Comparison of ENCODE assay signal across 9 cellular contexts in genomic region chr15:40506964-40507571, GRCh38. TPM values are rescaled to one million over a fixed set of nuclear protein-coding genes. Genes with fewer than 3 reads are reported as not detected.
DNase-seq lines count a peak whose midpoint lies in the region; ATAC-seq and TF ChIP-seq lines count a peak whose summit lies in the region.
"Had no signal": no experiment of that assay in that cellular context is flagged by ENCODE, and none has a peak within 500 bp of the region (broad histone marks: within the 10 kb centered on the region; RNA-seq: fewer than 3 reads in every experiment).

No MANE protein-coding gene starts in this region.

- TF ChIP-seq CTCF in NB4 (IDR thresholded peaks at IDR 0.05; ENCODE audit: low read depth, low read length) (peak; percentile 72), vagina (IDR thresholded peaks at IDR 0.05) (peak; percentile 2 to 84 (median 43))

- no peak overlapping the region for H3K4me3 ChIP-seq in NB4 (ENCODE audit: low read depth, low read length)
- peak overlapping the region; percentile 6 for H3K4me3 ChIP-seq in right cardiac atrium (ENCODE audit: low read length)
- H3K4me3 ChIP-seq in vagina, result peak overlapping the region; percentile 34 to 40

- H3K27ac ChIP-seq in right cardiac atrium (ENCODE audit: low read length) (no peak overlapping the region), vagina (peak overlapping the region; percentile 22)
- H3K27ac ChIP-seq: C4-2B had no signal

- H3K4me3 Mint-ChIP-seq in T-helper 2 cell treated with Interferon-gamma antibody and Interleukin-4, amounts not matched to agents 5 μg/mL and 100 μg/mL, for 36 hours, result peak overlapping the region; percentile 37

- no peaks in the 10 kb centered on the region for H3K36me3 ChIP-seq in vagina

- TF ChIP-seq POLR2A in NB4 (IDR thresholded peaks at IDR 0.05; ENCODE audit: extremely low read depth, insufficient read length) (no peak), vagina (IDR thresholded peaks at IDR 0.05) (no peak)

- no peaks in the 10 kb centered on the region for H3K36me3 Mint-ChIP-seq in T-helper 2 cell treated with Interferon-gamma antibody and Interleukin-4, amounts not matched to agents 5 μg/mL and 100 μg/mL, for 36 hours (ENCODE audit: low read depth)

- H3K4me1 ChIP-seq in right cardiac atrium (ENCODE audit: control insufficient read depth, insufficient read depth, low read length) (no peaks in the 10 kb centered on the region), vagina (peaks cover 28% of the 10 kb centered on the region)

- H3K27me3 ChIP-seq in right cardiac atrium (ENCODE audit: control insufficient read depth, insufficient read depth) (no peaks in the 10 kb centered on the region), vagina (no peaks in the 10 kb centered on the region)

- DNase-seq in NCI-H1436 (lab: John Stamatoyannopoulos, UW) (peak; percentile 63), NCI-H1436 treated with DMSO at 0.1 percent for 48 hours (lab: John Stamatoyannopoulos, UW) (no peak), NB4 (ENCODE audit: low read depth) (peak; percentile 84), amygdala (lab: John Stamatoyannopoulos, UW) (peak in 50 of 56 donors; percentile 5 to 74 (median 40)), right cardiac atrium (peak; percentile 78 to 92 (median 92)), renal cortical epithelial cell (ENCODE audit: low read depth) (peak; percentile 40), vagina (ENCODE audit: extremely low spot score in 2 of 2) (no peak)
- peak; percentile 58 for DNase-seq in T-helper 2 cell treated with Interferon-gamma antibody and Interleukin-4, amounts not matched to agents 5 μg/mL and 100 μg/mL, for 36 hours (ENCODE audit: low spot score)

- peaks cover 17% of the 10 kb centered on the region for H3K4me1 Mint-ChIP-seq in T-helper 2 cell treated with Interferon-gamma antibody and Interleukin-4, amounts not matched to agents 5 μg/mL and 100 μg/mL, for 36 hours (ENCODE audit: low read depth)

- no peaks in the 10 kb centered on the region for H3K9me3 Mint-ChIP-seq in T-helper 2 cell treated with Interferon-gamma antibody and Interleukin-4, amounts not matched to agents 5 μg/mL and 100 μg/mL, for 36 hours

- peaks cover 70% of the 10 kb centered on the region for H3K27me3 Mint-ChIP-seq in T-helper 2 cell treated with Interferon-gamma antibody and Interleukin-4, amounts not matched to agents 5 μg/mL and 100 μg/mL, for 36 hours (ENCODE audit: low read depth)

- H3K27ac Mint-ChIP-seq in T-helper 2 cell treated with Interferon-gamma antibody and Interleukin-4, amounts not matched to agents 5 μg/mL and 100 μg/mL, for 36 hours, result no peak overlapping the region

- intact Hi-C loops in right cardiac atrium (cut with DNase I), result loop anchor here in 1 of 4 donors (10.0 kb wide), 1 partner anchor 62 kb away; the partner anchor contains the start of gene BAHD1
- intact Hi-C loops in vagina (cut with DNase I), result no loop called here

- ATAC-seq in right cardiac atrium, result peak; percentile 89 to 93

- 3% methylated on average over 30 of the region's 30 CpGs for whole genome bisulfite sequencing in right cardiac atrium

- H3K9me3 ChIP-seq in right cardiac atrium (ENCODE audit: control insufficient read depth, low read length), result no peaks in the 10 kb centered on the region
- H3K9me3 ChIP-seq in vagina, result no peaks in the 10 kb centered on the region

RNA-seq across cellular contexts. Expression of gene CHST14, which starts 36.3 kb away (rescaled TPM):
- total RNA-seq in right cardiac atrium (10 to 100 TPM; 11.5 to 13.9 (median 12.5) TPM), renal cortical epithelial cell (5.2 and 18.5 TPM in 2 replicates), vagina (8.6 TPM)
- 11.6 TPM for polyA plus RNA-seq in right cardiac atrium

RNA-seq across cellular contexts. Expression of gene CCDC32, which starts 57.8 kb away (rescaled TPM):
- 10 to 100 TPM; 23.1 to 27.8 (median 24.7) TPM for total RNA-seq in right cardiac atrium
- polyA plus RNA-seq in right cardiac atrium, result 33.7 TPM
- total RNA-seq in renal cortical epithelial cell, result 25.6 and 29.2 TPM in 2 replicates
- total RNA-seq in vagina, result 20.6 TPM

Comparison
In these comparisons a context has a peak if more than half of its experiments do, and no peak if none do; other contexts are left out.
1. DNase-seq: peak in NCI-H1436 (single experiment), NB4 (single experiment), T-helper 2 cell treated with Interferon-gamma antibody and Interleukin-4, amounts not matched to agents 5 μg/mL and 100 μg/mL, for 36 hours (single experiment), amygdala (50 of 56), right cardiac atrium (3 of 3) and renal cortical epithelial cell (single experiment); none in NCI-H1436 treated with DMSO at 0.1 percent for 48 hours (single experiment) and vagina (0 of 2).